1 cellular context compared by ENCODE assay signal in the genomic region with DNA sequence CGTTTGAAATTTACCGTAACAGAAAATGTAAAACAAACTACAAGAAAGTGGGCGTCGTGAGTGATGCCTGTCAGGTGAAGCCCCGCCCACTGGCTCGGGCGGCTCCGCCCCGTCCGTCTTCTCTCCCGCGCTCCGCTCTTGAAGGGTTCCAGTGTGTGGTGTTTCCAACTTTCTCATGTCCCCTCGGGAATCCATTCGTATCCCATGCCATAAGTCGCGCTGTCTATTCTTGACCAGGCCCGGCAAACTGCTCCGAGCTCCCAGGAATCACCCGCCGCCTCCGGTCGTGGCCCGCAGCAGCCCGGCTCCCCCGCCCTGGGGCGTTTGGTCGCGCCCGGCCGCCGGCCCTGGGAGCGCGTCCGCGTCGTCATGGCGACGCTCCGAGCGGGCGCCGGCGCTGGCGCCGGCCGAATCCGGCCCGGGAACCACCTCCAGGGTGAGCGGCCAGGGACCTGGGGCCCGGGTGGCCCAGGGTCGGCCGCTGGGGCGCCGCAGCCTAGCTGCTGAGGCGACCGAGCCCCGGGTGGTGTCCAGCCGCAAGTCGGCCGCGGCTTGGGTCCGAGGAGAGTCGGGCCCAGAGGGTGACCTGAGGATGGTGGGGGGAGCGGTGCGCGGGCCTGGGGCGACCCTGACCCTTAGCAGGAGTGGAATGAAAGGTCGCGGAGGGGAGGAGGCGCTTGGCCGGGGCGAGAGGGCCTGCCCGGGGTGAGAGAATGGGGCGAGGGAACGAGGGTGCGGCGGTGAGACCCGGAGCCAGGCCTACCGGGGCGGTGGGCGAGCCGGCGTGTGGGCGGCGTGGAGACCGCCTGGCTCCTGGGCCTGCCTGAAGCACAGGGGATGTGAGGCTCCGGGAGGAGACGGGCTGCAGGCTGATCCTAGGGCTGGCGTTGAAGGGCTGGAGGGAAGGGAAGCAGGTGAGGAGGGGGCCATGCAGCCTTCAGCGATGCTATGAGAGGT.
TF ChIP-seq lines count a peak whose summit lies in the region.

A gene (plus strand): TSS at position 375 of the 957 bp plus-strand sequence. CDS start 1,683 bp downstream, outside the sequence.

TF ChIP-seq in HepG2, 621 proteins besides CTCF, POLR2A, EP300 and RAD21 (continued from another document and continues in another):
- TF ChIP-seq, protein P1, sequence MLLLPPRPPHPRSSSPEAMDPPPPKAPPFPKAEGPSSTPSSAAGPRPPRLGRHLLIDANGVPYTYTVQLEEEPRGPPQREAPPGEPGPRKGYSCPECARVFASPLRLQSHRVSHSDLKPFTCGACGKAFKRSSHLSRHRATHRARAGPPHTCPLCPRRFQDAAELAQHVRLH (CRISPR knock-in tag; IDR thresholded peaks at IDR 0.05; ENCODE audit: borderline replicate concordance, low read depth), result no peak
- TF ChIP-seq, protein P2, sequence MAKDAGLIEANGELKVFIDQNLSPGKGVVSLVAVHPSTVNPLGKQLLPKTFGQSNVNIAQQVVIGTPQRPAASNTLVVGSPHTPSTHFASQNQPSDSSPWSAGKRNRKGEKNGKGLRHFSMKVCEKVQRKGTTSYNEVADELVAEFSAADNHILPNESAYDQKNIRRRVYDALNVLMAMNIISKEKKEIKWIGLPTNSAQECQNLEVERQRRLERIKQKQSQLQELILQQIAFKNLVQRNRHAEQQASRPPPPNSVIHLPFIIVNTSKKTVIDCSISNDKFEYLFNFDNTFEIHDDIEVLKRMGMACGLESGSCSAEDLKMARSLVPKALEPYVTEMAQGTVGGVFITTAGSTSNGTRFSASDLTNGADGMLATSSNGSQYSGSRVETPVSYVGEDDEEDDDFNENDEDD (CRISPR knock-in tag; IDR thresholded peaks at IDR 0.05; ENCODE audit: borderline replicate concordance), result peak; percentile 50; the same call in 1 of the 2 replicates
- peak; percentile 68 for TF ChIP-seq U2AF1 (optimal IDR thresholded peaks at IDR 0.05; ENCODE audit: low read depth, low read length)
- 0 out of 2 replicates have a peak, but pooled peaks have one; percentile 47 for TF ChIP-seq MED13 (CRISPR knock-in tag; IDR thresholded peaks at IDR 0.05)
- no peak for TF ChIP-seq ZNF10 (CRISPR knock-in tag; IDR thresholded peaks at IDR 0.05; ENCODE audit: borderline replicate concordance, low read depth)
- no peak; the same call in 1 of the 2 replicates for TF ChIP-seq REPIN1 (CRISPR knock-in tag; IDR thresholded peaks at IDR 0.05; ENCODE audit: borderline replicate concordance, low read depth)
- TF ChIP-seq ZNF460 (CRISPR knock-in tag; IDR thresholded peaks at IDR 0.05; ENCODE audit: borderline replicate concordance), result no peak
- TF ChIP-seq MXD4 (CRISPR knock-in tag; IDR thresholded peaks at IDR 0.05), result no peak
- TF ChIP-seq NCOR1 (IDR thresholded peaks at IDR 0.05; ENCODE audit: borderline replicate concordance, low read length), result no peak
- no peak for TF ChIP-seq ZNF761 (CRISPR knock-in tag; conservative IDR thresholded peaks at IDR 0.05)
- TF ChIP-seq ZNF557 (CRISPR knock-in tag; IDR thresholded peaks at IDR 0.05), result no peak
- TF ChIP-seq, protein P3, sequence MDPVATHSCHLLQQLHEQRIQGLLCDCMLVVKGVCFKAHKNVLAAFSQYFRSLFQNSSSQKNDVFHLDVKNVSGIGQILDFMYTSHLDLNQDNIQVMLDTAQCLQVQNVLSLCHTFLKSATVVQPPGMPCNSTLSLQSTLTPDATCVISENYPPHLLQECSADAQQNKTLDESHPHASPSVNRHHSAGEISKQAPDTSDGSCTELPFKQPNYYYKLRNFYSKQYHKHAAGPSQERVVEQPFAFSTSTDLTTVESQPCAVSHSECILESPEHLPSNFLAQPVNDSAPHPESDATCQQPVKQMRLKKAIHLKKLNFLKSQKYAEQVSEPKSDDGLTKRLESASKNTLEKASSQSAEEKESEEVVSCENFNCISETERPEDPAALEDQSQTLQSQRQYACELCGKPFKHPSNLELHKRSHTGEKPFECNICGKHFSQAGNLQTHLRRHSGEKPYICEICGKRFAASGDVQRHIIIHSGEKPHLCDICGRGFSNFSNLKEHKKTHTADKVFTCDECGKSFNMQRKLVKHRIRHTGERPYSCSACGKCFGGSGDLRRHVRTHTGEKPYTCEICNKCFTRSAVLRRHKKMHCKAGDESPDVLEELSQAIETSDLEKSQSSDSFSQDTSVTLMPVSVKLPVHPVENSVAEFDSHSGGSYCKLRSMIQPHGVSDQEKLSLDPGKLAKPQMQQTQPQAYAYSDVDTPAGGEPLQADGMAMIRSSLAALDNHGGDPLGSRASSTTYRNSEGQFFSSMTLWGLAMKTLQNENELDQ (CRISPR knock-in tag; IDR thresholded peaks at IDR 0.05; ENCODE audit: borderline replicate concordance), result no peak
- TF ChIP-seq, protein P4, sequence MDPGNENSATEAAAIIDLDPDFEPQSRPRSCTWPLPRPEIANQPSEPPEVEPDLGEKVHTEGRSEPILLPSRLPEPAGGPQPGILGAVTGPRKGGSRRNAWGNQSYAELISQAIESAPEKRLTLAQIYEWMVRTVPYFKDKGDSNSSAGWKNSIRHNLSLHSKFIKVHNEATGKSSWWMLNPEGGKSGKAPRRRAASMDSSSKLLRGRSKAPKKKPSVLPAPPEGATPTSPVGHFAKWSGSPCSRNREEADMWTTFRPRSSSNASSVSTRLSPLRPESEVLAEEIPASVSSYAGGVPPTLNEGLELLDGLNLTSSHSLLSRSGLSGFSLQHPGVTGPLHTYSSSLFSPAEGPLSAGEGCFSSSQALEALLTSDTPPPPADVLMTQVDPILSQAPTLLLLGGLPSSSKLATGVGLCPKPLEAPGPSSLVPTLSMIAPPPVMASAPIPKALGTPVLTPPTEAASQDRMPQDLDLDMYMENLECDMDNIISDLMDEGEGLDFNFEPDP (CRISPR knock-in tag; conservative IDR thresholded peaks at IDR 0.05), result no peak
- TF ChIP-seq ZNF703 (CRISPR knock-in tag; IDR thresholded peaks at IDR 0.05; ENCODE audit: borderline replicate concordance), result no peak
- no peak for TF ChIP-seq ZEB1 (IDR thresholded peaks at IDR 0.05; ENCODE audit: insufficient replicate concordance, low read depth)
- TF ChIP-seq, protein P5, sequence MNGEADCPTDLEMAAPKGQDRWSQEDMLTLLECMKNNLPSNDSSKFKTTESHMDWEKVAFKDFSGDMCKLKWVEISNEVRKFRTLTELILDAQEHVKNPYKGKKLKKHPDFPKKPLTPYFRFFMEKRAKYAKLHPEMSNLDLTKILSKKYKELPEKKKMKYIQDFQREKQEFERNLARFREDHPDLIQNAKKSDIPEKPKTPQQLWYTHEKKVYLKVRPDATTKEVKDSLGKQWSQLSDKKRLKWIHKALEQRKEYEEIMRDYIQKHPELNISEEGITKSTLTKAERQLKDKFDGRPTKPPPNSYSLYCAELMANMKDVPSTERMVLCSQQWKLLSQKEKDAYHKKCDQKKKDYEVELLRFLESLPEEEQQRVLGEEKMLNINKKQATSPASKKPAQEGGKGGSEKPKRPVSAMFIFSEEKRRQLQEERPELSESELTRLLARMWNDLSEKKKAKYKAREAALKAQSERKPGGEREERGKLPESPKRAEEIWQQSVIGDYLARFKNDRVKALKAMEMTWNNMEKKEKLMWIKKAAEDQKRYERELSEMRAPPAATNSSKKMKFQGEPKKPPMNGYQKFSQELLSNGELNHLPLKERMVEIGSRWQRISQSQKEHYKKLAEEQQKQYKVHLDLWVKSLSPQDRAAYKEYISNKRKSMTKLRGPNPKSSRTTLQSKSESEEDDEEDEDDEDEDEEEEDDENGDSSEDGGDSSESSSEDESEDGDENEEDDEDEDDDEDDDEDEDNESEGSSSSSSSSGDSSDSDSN (CRISPR knock-in tag; IDR thresholded peaks at IDR 0.05), result peak; percentile 72; the same call in 1 of the 2 replicates
- TF ChIP-seq CENPT (CRISPR knock-in tag; IDR thresholded peaks at IDR 0.05; ENCODE audit: low read depth), result no peak
- TF ChIP-seq KLF16 (CRISPR knock-in tag; IDR thresholded peaks at IDR 0.05), result no peak
- TF ChIP-seq ZNF510 (CRISPR knock-in tag; IDR thresholded peaks at IDR 0.05; ENCODE audit: low read depth), result no peak
- TF ChIP-seq ZMAT3 (CRISPR knock-in tag; conservative IDR thresholded peaks at IDR 0.05), result no peak
- no peak for TF ChIP-seq ZNF629 (CRISPR knock-in tag; conservative IDR thresholded peaks at IDR 0.05)
- TF ChIP-seq, protein P6, sequence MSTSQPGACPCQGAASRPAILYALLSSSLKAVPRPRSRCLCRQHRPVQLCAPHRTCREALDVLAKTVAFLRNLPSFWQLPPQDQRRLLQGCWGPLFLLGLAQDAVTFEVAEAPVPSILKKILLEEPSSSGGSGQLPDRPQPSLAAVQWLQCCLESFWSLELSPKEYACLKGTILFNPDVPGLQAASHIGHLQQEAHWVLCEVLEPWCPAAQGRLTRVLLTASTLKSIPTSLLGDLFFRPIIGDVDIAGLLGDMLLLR (CRISPR knock-in tag; IDR thresholded peaks at IDR 0.05), result 0 out of 2 replicates have a peak, but pooled peaks have one; percentile 31
- 0 out of 2 replicates have a peak, but pooled peaks have one; percentile 58 for TF ChIP-seq ZNF616 (CRISPR knock-in tag; IDR thresholded peaks at IDR 0.05; ENCODE audit: low read depth)
- TF ChIP-seq, protein P7, sequence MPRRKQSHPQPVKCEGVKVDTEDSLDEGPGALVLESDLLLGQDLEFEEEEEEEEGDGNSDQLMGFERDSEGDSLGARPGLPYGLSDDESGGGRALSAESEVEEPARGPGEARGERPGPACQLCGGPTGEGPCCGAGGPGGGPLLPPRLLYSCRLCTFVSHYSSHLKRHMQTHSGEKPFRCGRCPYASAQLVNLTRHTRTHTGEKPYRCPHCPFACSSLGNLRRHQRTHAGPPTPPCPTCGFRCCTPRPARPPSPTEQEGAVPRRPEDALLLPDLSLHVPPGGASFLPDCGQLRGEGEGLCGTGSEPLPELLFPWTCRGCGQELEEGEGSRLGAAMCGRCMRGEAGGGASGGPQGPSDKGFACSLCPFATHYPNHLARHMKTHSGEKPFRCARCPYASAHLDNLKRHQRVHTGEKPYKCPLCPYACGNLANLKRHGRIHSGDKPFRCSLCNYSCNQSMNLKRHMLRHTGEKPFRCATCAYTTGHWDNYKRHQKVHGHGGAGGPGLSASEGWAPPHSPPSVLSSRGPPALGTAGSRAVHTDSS (CRISPR knock-in tag; conservative IDR thresholded peaks at IDR 0.05), result no peak
- TF ChIP-seq ISL2 (CRISPR knock-in tag; IDR thresholded peaks at IDR 0.05), result peak; percentile 11; the same call in 1 of the 2 replicates
- no peak for TF ChIP-seq KAT2B (IDR thresholded peaks at IDR 0.05; ENCODE audit: borderline replicate concordance, low read depth, low read length)
- TF ChIP-seq, protein P8, sequence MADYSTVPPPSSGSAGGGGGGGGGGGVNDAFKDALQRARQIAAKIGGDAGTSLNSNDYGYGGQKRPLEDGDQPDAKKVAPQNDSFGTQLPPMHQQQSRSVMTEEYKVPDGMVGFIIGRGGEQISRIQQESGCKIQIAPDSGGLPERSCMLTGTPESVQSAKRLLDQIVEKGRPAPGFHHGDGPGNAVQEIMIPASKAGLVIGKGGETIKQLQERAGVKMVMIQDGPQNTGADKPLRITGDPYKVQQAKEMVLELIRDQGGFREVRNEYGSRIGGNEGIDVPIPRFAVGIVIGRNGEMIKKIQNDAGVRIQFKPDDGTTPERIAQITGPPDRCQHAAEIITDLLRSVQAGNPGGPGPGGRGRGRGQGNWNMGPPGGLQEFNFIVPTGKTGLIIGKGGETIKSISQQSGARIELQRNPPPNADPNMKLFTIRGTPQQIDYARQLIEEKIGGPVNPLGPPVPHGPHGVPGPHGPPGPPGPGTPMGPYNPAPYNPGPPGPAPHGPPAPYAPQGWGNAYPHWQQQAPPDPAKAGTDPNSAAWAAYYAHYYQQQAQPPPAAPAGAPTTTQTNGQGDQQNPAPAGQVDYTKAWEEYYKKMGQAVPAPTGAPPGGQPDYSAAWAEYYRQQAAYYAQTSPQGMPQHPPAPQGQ (CRISPR knock-in tag; IDR thresholded peaks at IDR 0.05; ENCODE audit: borderline replicate concordance), result no peak
- TF ChIP-seq ONECUT2 (CRISPR knock-in tag; IDR thresholded peaks at IDR 0.05), result no peak
- TF ChIP-seq ZMYM2 (CRISPR knock-in tag; IDR thresholded peaks at IDR 0.05), result no peak
- TF ChIP-seq, protein P9, sequence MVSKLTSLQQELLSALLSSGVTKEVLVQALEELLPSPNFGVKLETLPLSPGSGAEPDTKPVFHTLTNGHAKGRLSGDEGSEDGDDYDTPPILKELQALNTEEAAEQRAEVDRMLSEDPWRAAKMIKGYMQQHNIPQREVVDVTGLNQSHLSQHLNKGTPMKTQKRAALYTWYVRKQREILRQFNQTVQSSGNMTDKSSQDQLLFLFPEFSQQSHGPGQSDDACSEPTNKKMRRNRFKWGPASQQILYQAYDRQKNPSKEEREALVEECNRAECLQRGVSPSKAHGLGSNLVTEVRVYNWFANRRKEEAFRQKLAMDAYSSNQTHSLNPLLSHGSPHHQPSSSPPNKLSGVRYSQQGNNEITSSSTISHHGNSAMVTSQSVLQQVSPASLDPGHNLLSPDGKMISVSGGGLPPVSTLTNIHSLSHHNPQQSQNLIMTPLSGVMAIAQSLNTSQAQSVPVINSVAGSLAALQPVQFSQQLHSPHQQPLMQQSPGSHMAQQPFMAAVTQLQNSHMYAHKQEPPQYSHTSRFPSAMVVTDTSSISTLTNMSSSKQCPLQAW (CRISPR knock-in tag; IDR thresholded peaks at IDR 0.05), result no peak
- no peak for TF ChIP-seq CHCHD3 (CRISPR knock-in tag; IDR thresholded peaks at IDR 0.05)
- TF ChIP-seq, protein P10, sequence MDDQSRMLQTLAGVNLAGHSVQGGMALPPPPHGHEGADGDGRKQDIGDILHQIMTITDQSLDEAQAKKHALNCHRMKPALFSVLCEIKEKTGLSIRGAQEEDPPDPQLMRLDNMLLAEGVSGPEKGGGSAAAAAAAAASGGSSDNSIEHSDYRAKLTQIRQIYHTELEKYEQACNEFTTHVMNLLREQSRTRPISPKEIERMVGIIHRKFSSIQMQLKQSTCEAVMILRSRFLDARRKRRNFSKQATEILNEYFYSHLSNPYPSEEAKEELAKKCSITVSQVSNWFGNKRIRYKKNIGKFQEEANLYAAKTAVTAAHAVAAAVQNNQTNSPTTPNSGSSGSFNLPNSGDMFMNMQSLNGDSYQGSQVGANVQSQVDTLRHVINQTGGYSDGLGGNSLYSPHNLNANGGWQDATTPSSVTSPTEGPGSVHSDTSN (CRISPR knock-in tag; IDR thresholded peaks at IDR 0.05; ENCODE audit: borderline replicate concordance), result no peak
- TF ChIP-seq ZNF570 (CRISPR knock-in tag; IDR thresholded peaks at IDR 0.05; ENCODE audit: borderline replicate concordance), result no peak
- peak; percentile 12; the same call in 1 of the 2 replicates for TF ChIP-seq HNF4A (CRISPR knock-in tag; IDR thresholded peaks at IDR 0.05)
- no peak for TF ChIP-seq PCBP1 (IDR thresholded peaks at IDR 0.05; ENCODE audit: borderline replicate concordance, low read depth, low read length)
- peak; percentile 17; the same call in 1 of the 2 replicates for TF ChIP-seq CBFB (CRISPR knock-in tag; IDR thresholded peaks at IDR 0.05)
- TF ChIP-seq, protein P11, sequence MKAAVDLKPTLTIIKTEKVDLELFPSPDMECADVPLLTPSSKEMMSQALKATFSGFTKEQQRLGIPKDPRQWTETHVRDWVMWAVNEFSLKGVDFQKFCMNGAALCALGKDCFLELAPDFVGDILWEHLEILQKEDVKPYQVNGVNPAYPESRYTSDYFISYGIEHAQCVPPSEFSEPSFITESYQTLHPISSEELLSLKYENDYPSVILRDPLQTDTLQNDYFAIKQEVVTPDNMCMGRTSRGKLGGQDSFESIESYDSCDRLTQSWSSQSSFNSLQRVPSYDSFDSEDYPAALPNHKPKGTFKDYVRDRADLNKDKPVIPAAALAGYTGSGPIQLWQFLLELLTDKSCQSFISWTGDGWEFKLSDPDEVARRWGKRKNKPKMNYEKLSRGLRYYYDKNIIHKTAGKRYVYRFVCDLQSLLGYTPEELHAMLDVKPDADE (CRISPR knock-in tag; IDR thresholded peaks at IDR 0.05), result no peak
